In the genomic region with DNA sequence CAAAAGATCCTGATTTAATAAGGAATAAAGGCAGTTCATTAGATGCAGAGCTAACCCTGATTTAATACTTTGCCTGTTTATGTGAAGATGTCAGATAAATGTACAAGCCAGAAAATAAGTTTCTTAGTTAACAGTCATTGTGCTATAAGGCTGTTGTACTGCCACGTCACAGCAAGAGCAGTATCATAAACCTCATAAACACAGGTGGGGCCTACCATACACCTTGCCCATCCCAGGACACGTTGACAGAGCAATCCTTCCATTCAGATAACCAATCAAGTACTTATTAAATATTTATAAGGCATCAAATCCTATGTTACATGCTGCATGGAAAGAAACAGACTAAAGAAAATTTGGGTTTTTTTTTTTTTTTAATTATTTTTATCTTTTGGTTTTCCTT, we compare ENCODE assay signal across 24 cellular contexts.
"Had no signal": no experiment of that assay in that cellular context is flagged by ENCODE, and none has a peak within 500 bp of the region (broad histone marks: within the 10 kb centered on the region; RNA-seq: fewer than 3 reads in every experiment).

No MANE protein-coding gene starts in this region.

- FAIRE-seq: keratinocyte had no signal

- H3K4me1 Mint-ChIP-seq: activated naive CD4-positive, alpha-beta T cell treated with anti-CD3 and anti-CD28 coated beads, Interleukin-2, amount 10 ng/mL, durations not matched to agents 7 days and 5 days; stimulated activated memory B cell treated with anti-CD40 and anti-IgM and Interleukin-4, amounts not matched to agents 10 μg/mL and 1 μg/mL and 100 μg/mL, for 72 hours; stimulated activated naive CD8-positive, alpha-beta T cell treated with anti-CD3 and anti-CD28 coated beads, Interleukin-15, amount 100 ng/mL, for 72 hours had no signal

- ATAC-seq: effector memory CD8-positive, alpha-beta T cell; gastrocnemius medialis; left cardiac atrium; natural killer cell treated with Interleukin-12 subunit alpha and Interleukin-12 subunit beta and Interleukin-15 and Interleukin-18, amount 100 ng/mL, for 72 hours; sciatic nerve; stimulated activated memory B cell treated with anti-CD40 and anti-IgM and Interleukin-4, amounts not matched to agents 10 μg/mL and 1 μg/mL and 100 μg/mL, for 72 hours; stimulated activated naive CD8-positive, alpha-beta T cell treated with anti-CD3 and anti-CD28 coated beads, Interleukin-15, amount 100 ng/mL, for 72 hours; T-cell; upper lobe of right lung had no signal

- H3K9me3 ChIP-seq: gastrocnemius medialis, upper lobe of right lung had no signal

- H3K27ac ChIP-seq: gastrocnemius medialis, hepatocyte, skin epidermis, upper lobe of right lung had no signal

- H3K27me3 ChIP-seq: gastrocnemius medialis, hepatocyte, upper lobe of right lung had no signal

- H3K4me3 ChIP-seq: gastrocnemius medialis, hepatocyte, skin epidermis, upper lobe of right lung had no signal

- H2AFZ ChIP-seq: hepatocyte had no signal

- H3K4me1 ChIP-seq: gastrocnemius medialis, upper lobe of right lung had no signal

- DNase-seq: activated CD4-positive, alpha-beta memory T cell treated with anti-CD3 and anti-CD28 coated beads for 36 hours; activated CD4-positive, alpha-beta T cell treated with anti-CD3 and anti-CD28 coated beads, Interleukin-2, amount 10 ng/mL, durations not matched to agents 24 days and 14 days; activated gamma-delta T cell; activated naive CD4-positive, alpha-beta T cell treated with anti-CD3 and anti-CD28 coated beads, Interleukin-2, amount 10 ng/mL, durations not matched to agents 7 days and 5 days; amygdala; caudate nucleus; cortex of kidney; effector memory CD8-positive, alpha-beta T cell; erythroblast; gastrocnemius medialis; left cardiac atrium; mammary epithelial cell; midbrain; stimulated activated CD4-positive, alpha-beta T cell treated with anti-CD3 and anti-CD28 coated beads, Interleukin-4, amount 100 ng/mL, for 24 hours; stimulated activated naive CD8-positive, alpha-beta T cell treated with anti-CD3 and anti-CD28 coated beads, Interleukin-15, amount 100 ng/mL, for 72 hours; substantia nigra; T-cell; upper lobe of right lung had no signal

- H3K27ac Mint-ChIP-seq: stimulated activated naive CD8-positive, alpha-beta T cell treated with anti-CD3 and anti-CD28 coated beads, Interleukin-15, amount 100 ng/mL, for 72 hours had no signal

- H3K9me3 Mint-ChIP-seq: activated CD4-positive, alpha-beta memory T cell treated with anti-CD3 and anti-CD28 coated beads for 36 hours; activated CD4-positive, alpha-beta T cell treated with anti-CD3 and anti-CD28 coated beads, Interleukin-2, amount 10 ng/mL, durations not matched to agents 24 days and 14 days; activated naive CD4-positive, alpha-beta T cell treated with anti-CD3 and anti-CD28 coated beads, Interleukin-2, amount 10 ng/mL, durations not matched to agents 7 days and 5 days; effector memory CD8-positive, alpha-beta T cell; natural killer cell treated with Interleukin-12 subunit alpha and Interleukin-12 subunit beta and Interleukin-15 and Interleukin-18, amount 100 ng/mL, for 72 hours; stimulated activated memory B cell treated with anti-CD40 and anti-IgM and Interleukin-4, amounts not matched to agents 10 μg/mL and 1 μg/mL and 100 μg/mL, for 72 hours; stimulated activated naive CD8-positive, alpha-beta T cell treated with anti-CD3 and anti-CD28 coated beads, Interleukin-15, amount 100 ng/mL, for 72 hours; T-cell had no signal

- H3K4me2 ChIP-seq: hepatocyte had no signal

- H3K27me3 Mint-ChIP-seq: activated CD4-positive, alpha-beta memory T cell treated with anti-CD3 and anti-CD28 coated beads for 36 hours; activated CD4-positive, alpha-beta T cell treated with anti-CD3 and anti-CD28 coated beads, Interleukin-2, amount 10 ng/mL, durations not matched to agents 24 days and 14 days; activated naive CD4-positive, alpha-beta T cell treated with anti-CD3 and anti-CD28 coated beads, Interleukin-2, amount 10 ng/mL, durations not matched to agents 7 days and 5 days; effector memory CD8-positive, alpha-beta T cell; natural killer cell treated with Interleukin-12 subunit alpha and Interleukin-12 subunit beta and Interleukin-15 and Interleukin-18, amount 100 ng/mL, for 72 hours; stimulated activated memory B cell treated with anti-CD40 and anti-IgM and Interleukin-4, amounts not matched to agents 10 μg/mL and 1 μg/mL and 100 μg/mL, for 72 hours; stimulated activated naive CD8-positive, alpha-beta T cell treated with anti-CD3 and anti-CD28 coated beads, Interleukin-15, amount 100 ng/mL, for 72 hours; T-cell had no signal

- H3K4me3 Mint-ChIP-seq: activated CD4-positive, alpha-beta memory T cell treated with anti-CD3 and anti-CD28 coated beads for 36 hours; activated CD4-positive, alpha-beta T cell treated with anti-CD3 and anti-CD28 coated beads, Interleukin-2, amount 10 ng/mL, durations not matched to agents 24 days and 14 days; activated naive CD4-positive, alpha-beta T cell treated with anti-CD3 and anti-CD28 coated beads, Interleukin-2, amount 10 ng/mL, durations not matched to agents 7 days and 5 days; effector memory CD8-positive, alpha-beta T cell; natural killer cell treated with Interleukin-12 subunit alpha and Interleukin-12 subunit beta and Interleukin-15 and Interleukin-18, amount 100 ng/mL, for 72 hours; stimulated activated memory B cell treated with anti-CD40 and anti-IgM and Interleukin-4, amounts not matched to agents 10 μg/mL and 1 μg/mL and 100 μg/mL, for 72 hours; stimulated activated naive CD8-positive, alpha-beta T cell treated with anti-CD3 and anti-CD28 coated beads, Interleukin-15, amount 100 ng/mL, for 72 hours; T-cell had no signal
